ENCODE assay signal across 27 cellular contexts in genomic region chr10:61172182-61172926, GRCh38.
"Had no signal": no experiment of that assay in that cellular context is flagged by ENCODE, and none has a peak within 500 bp of the region (broad histone marks: within the 10 kb centered on the region; RNA-seq: fewer than 3 reads in every experiment).

No MANE protein-coding gene starts in this region.

- H3K27me3 Mint-ChIP-seq: activated naive CD8-positive, alpha-beta T cell treated with anti-CD3 and anti-CD28 coated beads, Interleukin-2, amount 50 U/mL, for 24 hours; T-helper 17 cell had no signal

- DNase-seq: activated B cell treated with CpG ODN at 0.5 μM for 24 hours; activated CD4-positive, alpha-beta T cell treated with anti-CD3 and anti-CD28 coated beads for 1 hour; activated CD4-positive, alpha-beta T cell treated with anti-CD3 and anti-CD28 coated beads, Interleukin-2, amount 10 ng/mL, durations not matched to agents 24 days and 14 days; activated CD4-positive, alpha-beta T cell treated with anti-CD3 and anti-CD28 coated beads, Interleukin-2, amount 50 U/mL, for 48 hours; activated effector memory CD4-positive, alpha-beta T cell treated with anti-CD3 and anti-CD28 coated beads, Interleukin-2, amount 50 U/mL, for 16 hours; activated naive CD4-positive, alpha-beta T cell treated with Interleukin-2 at 50 U/mL for 16 hours; activated naive CD8-positive, alpha-beta T cell treated with anti-CD3 and anti-CD28 coated beads, Interleukin-2, amount 50 U/mL, for 24 hours; activated T-cell treated with anti-CD3 and anti-CD28 coated beads, Interleukin-2, amount 50 U/mL, for 4 hours; amniotic stem cell; body of pancreas; central memory CD4-positive, alpha-beta T cell; MG63; MV-4-11; NCI-H1092 treated with DMSO at 0.1 percent for 48 hours; NCI-H1417 treated with DMSO at 0.1 percent for 48 hours; NCI-H1694; NCI-H2029; NCI-H226; NCI-H526; SIG-M5; T-helper 17 cell; T-helper 9 cell had no signal

- H3K27me3 ChIP-seq: ascending aorta, body of pancreas, MG63 had no signal

- H3K4me1 ChIP-seq: ascending aorta, body of pancreas had no signal

- ATAC-seq: activated naive CD4-positive, alpha-beta T cell treated with anti-CD3 and anti-CD28 coated beads, Interleukin-2, amount 50 U/mL, for 72 hours; activated naive CD8-positive, alpha-beta T cell treated with anti-CD3 and anti-CD28 coated beads, Interleukin-2, amount 50 U/mL, for 24 hours; activated T-cell treated with anti-CD3 and anti-CD28 coated beads, Interleukin-2, amount 50 U/mL, for 4 hours; body of pancreas; T-helper 17 cell had no signal

- H3K9me3 Mint-ChIP-seq: activated CD4-positive, alpha-beta T cell treated with anti-CD3 and anti-CD28 coated beads, Interleukin-2, amount 10 ng/mL, durations not matched to agents 24 days and 14 days; activated naive CD8-positive, alpha-beta T cell treated with anti-CD3 and anti-CD28 coated beads, Interleukin-2, amount 50 U/mL, for 24 hours had no signal

- H3K27ac Mint-ChIP-seq: activated B cell treated with CpG ODN at 0.5 μM for 24 hours; activated CD4-positive, alpha-beta T cell treated with anti-CD3 and anti-CD28 coated beads, Interleukin-2, amount 10 ng/mL, durations not matched to agents 24 days and 14 days; activated naive CD4-positive, alpha-beta T cell treated with anti-CD3 and anti-CD28 coated beads, Interleukin-2, amount 50 U/mL, for 72 hours; activated naive CD8-positive, alpha-beta T cell treated with anti-CD3 and anti-CD28 coated beads, Interleukin-2, amount 50 U/mL, for 24 hours; T-helper 17 cell had no signal

- H3K9me3 ChIP-seq: body of pancreas had no signal

- H3K4me3 Mint-ChIP-seq: activated B cell treated with CpG ODN at 0.5 μM for 24 hours; activated CD4-positive, alpha-beta T cell treated with anti-CD3 and anti-CD28 coated beads, Interleukin-2, amount 10 ng/mL, durations not matched to agents 24 days and 14 days; activated naive CD8-positive, alpha-beta T cell treated with anti-CD3 and anti-CD28 coated beads, Interleukin-2, amount 50 U/mL, for 24 hours; activated T-cell treated with anti-CD3 and anti-CD28 coated beads, Interleukin-2, amount 50 U/mL, for 4 hours; T-helper 17 cell had no signal

- H3K36me3 ChIP-seq: ascending aorta, MG63 had no signal

- H3K36me3 Mint-ChIP-seq: activated naive CD4-positive, alpha-beta T cell treated with anti-CD3 and anti-CD28 coated beads, Interleukin-2, amount 50 U/mL, for 72 hours had no signal

- H3K4me1 Mint-ChIP-seq: activated B cell treated with CpG ODN at 0.5 μM for 24 hours; activated CD4-positive, alpha-beta T cell treated with anti-CD3 and anti-CD28 coated beads, Interleukin-2, amount 10 ng/mL, durations not matched to agents 24 days and 14 days; activated naive CD8-positive, alpha-beta T cell treated with anti-CD3 and anti-CD28 coated beads, Interleukin-2, amount 50 U/mL, for 24 hours; T-helper 17 cell had no signal

- FAIRE-seq: bronchial epithelial cell, TTC549 had no signal

- H3K4me3 ChIP-seq: ascending aorta, body of pancreas, coronary artery, MG63 had no signal

- H3K27ac ChIP-seq: ascending aorta, body of pancreas, coronary artery had no signal
